20 cellular contexts compared by ENCODE assay signal in genomic region chr11:125425601-125426000, GRCh38.
DNase-seq lines count a peak whose midpoint lies in the region; ATAC-seq, FAIRE-seq and TF ChIP-seq lines count a peak whose summit lies in the region.
"Had no signal": no experiment of that assay in that cellular context is flagged by ENCODE, and none has a peak within 500 bp of the region (broad histone marks: within the 10 kb centered on the region; RNA-seq: fewer than 3 reads in every experiment).

No MANE protein-coding gene starts in this region.

- H2AK5ac ChIP-seq in H1 (ENCODE audit: low read depth, low read length) = no peak overlapping the region

- ATAC-seq in left cardiac atrium (peak; percentile 91 to 97), psoas muscle (peak; percentile 92 to 98 (median 95)), HG03432 (IDR thresholded peaks at IDR 0.05; ENCODE audit: unreplicated experiment) (no peak)
- ATAC-seq in CD4-positive, alpha-beta T cell (ENCODE audit: poor library complexity) = no peak

- H3K9me3 ChIP-seq in H1 (ENCODE audit: insufficient read depth in 2 of 2, low read depth in 1 of 2, low read length in 1 of 2) = no peaks in the 10 kb centered on the region
- no peaks in the 10 kb centered on the region for H3K9me3 ChIP-seq in psoas muscle
- H3K9me3 ChIP-seq in tibial artery = no peaks in the 10 kb centered on the region
- no peaks in the 10 kb centered on the region for H3K9me3 ChIP-seq in CD4-positive, alpha-beta T cell (ENCODE audit: control insufficient read depth, low read length)
- H3K9me3 ChIP-seq: BLaER1 treated with 17β-estradiol and CSF1 and Interleukin-3, amounts not matched to agents 10 nM and 100 nM had no signal

- no peak overlapping the region for H4K91ac ChIP-seq in H1 (replicated peaks; ENCODE audit: insufficient read length, low read length)

- no peak overlapping the region for H3K14ac ChIP-seq in H1 (ENCODE audit: insufficient read length)

- H3K56ac ChIP-seq in H1 (replicated peaks; ENCODE audit: insufficient read length, low read depth, low read length) = no peak overlapping the region

- H3K4me3 ChIP-seq in H1 (ENCODE audit: extremely low read depth in 1 of 4, insufficient read depth in 2 of 4, low read depth in 3 of 4, low read length in 4 of 4) (no peak overlapping the region), psoas muscle (no peak overlapping the region), tibial artery (no peak overlapping the region)
- H3K4me3 ChIP-seq: BLaER1 treated with 17β-estradiol and CSF1 and Interleukin-3, amounts not matched to agents 10 nM and 100 nM; PC-9 had no signal

- H2BK120ac ChIP-seq in H1 (replicated peaks; ENCODE audit: low read depth, low read length) = no peak overlapping the region

- H3K27ac ChIP-seq in H1 (ENCODE audit: low read depth, low read length) = no peak overlapping the region
- peak overlapping the region; percentile 88 for H3K27ac ChIP-seq in psoas muscle
- no peak overlapping the region for H3K27ac ChIP-seq in tibial artery
- H3K27ac ChIP-seq in CD4-positive, alpha-beta T cell (ENCODE audit: low read depth, low read length) = no peak overlapping the region
- H3K27ac ChIP-seq: BLaER1 treated with 17β-estradiol and CSF1 and Interleukin-3, amounts not matched to agents 10 nM and 100 nM; PC-9 had no signal

- H2AFZ ChIP-seq in H1 (ENCODE audit: low read length) = no peak overlapping the region
- H2AFZ ChIP-seq: PC-9 had no signal

- H2BK20ac ChIP-seq in H1 (ENCODE audit: low read length) = no peak overlapping the region

- H3K9me3 Mint-ChIP-seq in CD4-positive, alpha-beta T cell = no peaks in the 10 kb centered on the region

- H2BK5ac ChIP-seq in H1 (ENCODE audit: low read depth, low read length) = no peak overlapping the region

- H3K4me1 ChIP-seq in H1 (replicated peaks in 1 of 4; ENCODE audit: control insufficient read depth in 3 of 4, insufficient read depth in 4 of 4, low read length in 3 of 4) (peaks cover 0 to 5% (median 4%) of the 10 kb centered on the region in 4 experiments; a peak in 3 of 7 replicates), psoas muscle (peaks cover 46% of the 10 kb centered on the region), tibial artery (peaks cover 0 to 13% (median 6%) of the 10 kb centered on the region in 4 donors)

- TF ChIP-seq POLR2A in H1 (IDR thresholded peaks at IDR 0.05; ENCODE audit: control extremely low read depth in 1 of 2, low read depth in 2 of 2, low read length in 2 of 2) = no peak

- no peak overlapping the region for H4K5ac ChIP-seq in H1 (ENCODE audit: insufficient read length, low read depth, low read length)

- H3K79me1 ChIP-seq in H1 (ENCODE audit: low read depth, low read length) = no peaks in the 10 kb centered on the region

- no peak overlapping the region for H4K8ac ChIP-seq in H1 (ENCODE audit: extremely low read depth, insufficient read depth, low read length)

- TF ChIP-seq RAD21 in H1 (IDR thresholded peaks at IDR 0.05 in 1 of 2, conservative IDR thresholded peaks at IDR 0.05 in 1 of 2; ENCODE audit: low read depth in 2 of 2, low read length in 2 of 2) = no peak

- no peaks in the 10 kb centered on the region for H3K27me3 ChIP-seq in H1 (replicated peaks in 1 of 4; ENCODE audit: control insufficient read depth in 3 of 4, extremely low read depth in 1 of 4, insufficient read depth in 3 of 4, low read length in 3 of 4)
- H3K27me3 ChIP-seq in psoas muscle (ENCODE audit: insufficient read depth in 3 of 3, low read length in 2 of 3) = no peaks in the 10 kb centered on the region
- H3K27me3 ChIP-seq in tibial artery = no peaks in the 10 kb centered on the region
- H3K27me3 ChIP-seq in CD4-positive, alpha-beta T cell (ENCODE audit: control insufficient read depth, insufficient read depth, low read length) = peaks cover 5% of the 10 kb centered on the region
- H3K27me3 ChIP-seq: BLaER1 treated with 17β-estradiol and CSF1 and Interleukin-3, amounts not matched to agents 10 nM and 100 nM had no signal

- no peaks in the 10 kb centered on the region for H4K20me1 ChIP-seq in H1 (replicated peaks in 1 of 2; ENCODE audit: control insufficient read depth in 1 of 2, insufficient read depth in 2 of 2, low read length in 2 of 2)
- H4K20me1 ChIP-seq: BLaER1 treated with 17β-estradiol and CSF1 and Interleukin-3, amounts not matched to agents 10 nM and 100 nM had no signal

- H3K4me3 Mint-ChIP-seq in CD4-positive, alpha-beta T cell = no peak overlapping the region

- WGBS in H1 (ENCODE audit: extremely low coverage in 1 of 2, insufficient coverage in 1 of 2, insufficient read length in 1 of 2, insufficient replicate concordance in 2 of 2, low coverage in 1 of 2, low lambda C conversion rate in 2 of 2, missing lambda C conversion rate in 1 of 2), 2 experiments = 85% methylated on average over 8 of the region's 9 CpGs; no CpG with 5 or more reads in 1 of the 2 experiments
- 17 to 26% (median 24%) methylated on average over 8 to 9 of the region's 9 CpGs for WGBS in psoas muscle, 3 donors

- TF ChIP-seq CTCF in H1 (IDR thresholded peaks at IDR 0.05; ENCODE audit: control extremely low read depth in 1 of 3, insufficient read depth in 1 of 3, low read depth in 1 of 3, low read length in 3 of 3) = no peak
- no peak for TF ChIP-seq CTCF in psoas muscle (IDR thresholded peaks at IDR 0.05)
- no peak for TF ChIP-seq CTCF in tibial artery (IDR thresholded peaks at IDR 0.05)
- TF ChIP-seq CTCF in CD4-positive, alpha-beta T cell (IDR thresholded peaks at IDR 0.05) = no peak

- H3K79me2 ChIP-seq in H1 (ENCODE audit: control insufficient read depth in 1 of 2, insufficient read depth in 2 of 2, low read length in 2 of 2) = no peaks in the 10 kb centered on the region

- no peak for TF ChIP-seq EP300 in H1 (IDR thresholded peaks at IDR 0.05; ENCODE audit: borderline replicate concordance in 1 of 2, low read depth in 2 of 2, low read length in 2 of 2)

- in situ Hi-C loops in G401 (cut with HindIII; ENCODE audit: low sequenced_read_pairs) = no loop called here

- CTCF ChIA-PET in H1 (lab: Charles Lee; ENCODE audit: partially characterized antibody) = interaction anchor here (0.7 to 12.7 kb wide), 6 partner anchors 54 to 393 kb away, joined by 3 to 234 read pairs (median 8); no protein-coding TSS in a partner anchor
- CTCF ChIA-PET in CD4-positive, alpha-beta T cell (lab: Charles Lee) = no interaction called here

- intact Hi-C loops in left cardiac atrium (cut with DNase I) (no loop called here), psoas muscle (cut with DNase I) (loop anchor here (5.0 kb wide), 3 partner anchors 78 to 333 kb away; no protein-coding TSS in a partner anchor), tibial artery (cut with DNase I; ENCODE audit: low total_unique reads) (no loop called here)
- intact Hi-C loops in CD4-positive, alpha-beta T cell (cut with DNase I, micrococcal nuclease) = no loop called here

- H3K4me1 Mint-ChIP-seq in CD4-positive, alpha-beta T cell (ENCODE audit: low read depth) = no peaks in the 10 kb centered on the region

- H3K4me2 ChIP-seq in H1 (ENCODE audit: insufficient read depth in 1 of 2, low read depth in 2 of 2, low read length in 2 of 2) = no peak overlapping the region
- H3K4me2 ChIP-seq: PC-9 had no signal

- peaks cover 27% of the 10 kb centered on the region for H3K27me3 Mint-ChIP-seq in CD4-positive, alpha-beta T cell

- no peak overlapping the region for H3K4ac ChIP-seq in H1 (replicated peaks; ENCODE audit: insufficient read length, low read depth, low read length)

- no peak overlapping the region for H3K27ac Mint-ChIP-seq in CD4-positive, alpha-beta T cell

- no peak overlapping the region for H3K23ac ChIP-seq in H1 (ENCODE audit: insufficient read length)

- H3K18ac ChIP-seq in H1 (ENCODE audit: extremely low read depth, low read length) = no peak overlapping the region

- no peaks in the 10 kb centered on the region for H3K23me2 ChIP-seq in H1 (ENCODE audit: low read depth, low read length)

- H3K36me3 ChIP-seq in H1 (ENCODE audit: control insufficient read depth in 2 of 4, insufficient read depth in 4 of 4, low read length in 3 of 4) = no peaks in the 10 kb centered on the region
- H3K36me3 ChIP-seq in psoas muscle (ENCODE audit: insufficient read depth in 1 of 2, low read depth in 1 of 2) = no peaks in the 10 kb centered on the region
- no peaks in the 10 kb centered on the region for H3K36me3 ChIP-seq in tibial artery
- H3K36me3 ChIP-seq: BLaER1 treated with 17β-estradiol and CSF1 and Interleukin-3, amounts not matched to agents 10 nM and 100 nM had no signal

- no peaks in the 10 kb centered on the region for H3K36me3 Mint-ChIP-seq in CD4-positive, alpha-beta T cell (ENCODE audit: low read depth)

- H2BK12ac ChIP-seq in H1 (ENCODE audit: low read depth, low read length) = no peak overlapping the region; the same call in 1 of the 2 replicates

- H3K9ac ChIP-seq in H1 (replicated peaks in 1 of 4; ENCODE audit: extremely low read depth in 1 of 4, low read depth in 3 of 4, low read length in 3 of 4) = no peak overlapping the region
- H3K9ac ChIP-seq: BLaER1 treated with 17β-estradiol and CSF1 and Interleukin-3, amounts not matched to agents 10 nM and 100 nM had no signal

- POLR2A ChIA-PET in H1 (lab: Charles Lee; ENCODE audit: partially characterized antibody) = no interaction called here
- POLR2A ChIA-PET in CD4-positive, alpha-beta T cell (lab: Charles Lee) = no interaction called here

- H2BK15ac ChIP-seq in H1 (ENCODE audit: low read length) = peak overlapping the region; percentile 46; the same call in 1 of the 2 replicates

- DNase-seq in H1 (ENCODE audit: low read depth in 1 of 2, low spot score in 2 of 2) (no peak), left cardiac atrium (peak; percentile 74), psoas muscle (peak; percentile 79 to 93), tibial artery (peak; percentile 56 to 76), Kasumi-1 (lab: John Stamatoyannopoulos, UW) (no peak), G401 (ENCODE audit: low spot score) (no peak)
- no peak for DNase-seq in CD4-positive, alpha-beta T cell
- DNase-seq: DMS 273 treated with DMSO at 0.1 percent for 48 hours, GF-D8, GOT3, NCI-H1048, NCI-H1436 treated with DMSO at 0.1 percent for 48 hours, NCI-H2081, NCI-H748 treated with DMSO at 0.1 percent for 48 hours, PC-9 had no signal

- FAIRE-seq in H1 (lab: Jason Lieb, UNC) = no peak
- FAIRE-seq: A204.1, GM12891, GM18507 had no signal

TF ChIP-seq in H1, 55 proteins besides CTCF, POLR2A, EP300 and RAD21 (continues in another document):
- TF ChIP-seq KDM4A (IDR thresholded peaks at IDR 0.05; ENCODE audit: low read depth, low read length, severe bottlenecking) (no peak), RXRA (IDR thresholded peaks at IDR 0.05; ENCODE audit: insufficient read depth, low read depth, low read length) (no peak), TAF7 (optimal IDR thresholded peaks at IDR 0.05; ENCODE audit: borderline replicate concordance, low read depth, low read length) (no peak), TCF12 (IDR thresholded peaks at IDR 0.05; ENCODE audit: low read depth, low read length) (no peak), GABPA (IDR thresholded peaks at IDR 0.05; ENCODE audit: borderline replicate concordance, insufficient read depth, low read length) (no peak), RFX5 (IDR thresholded peaks at IDR 0.05; ENCODE audit: borderline replicate concordance, low read depth, low read length) (no peak), CBX8 (IDR thresholded peaks at IDR 0.05; ENCODE audit: borderline replicate concordance, low read depth, low read length) (no peak)

Comparison
In these comparisons a context has a peak if more than half of its experiments do, and no peak if none do; other contexts are left out.
1. DNase-seq: peak in left cardiac atrium (single experiment), psoas muscle (2 of 2) and tibial artery (2 of 2); none in H1 (0 of 2), Kasumi-1 (0 of 2), CD4-positive, alpha-beta T cell (0 of 10) and G401 (single experiment).
2. ATAC-seq: peak in left cardiac atrium (2 of 2) and psoas muscle (4 of 4); none in CD4-positive, alpha-beta T cell (single experiment) and HG03432 (single experiment).
3. intact Hi-C loops: an anchor here in psoas muscle (5.0 kb wide); none called in left cardiac atrium, tibial artery and CD4-positive, alpha-beta T cell.